1 cellular context compared by ENCODE assay signal in the genomic region with DNA sequence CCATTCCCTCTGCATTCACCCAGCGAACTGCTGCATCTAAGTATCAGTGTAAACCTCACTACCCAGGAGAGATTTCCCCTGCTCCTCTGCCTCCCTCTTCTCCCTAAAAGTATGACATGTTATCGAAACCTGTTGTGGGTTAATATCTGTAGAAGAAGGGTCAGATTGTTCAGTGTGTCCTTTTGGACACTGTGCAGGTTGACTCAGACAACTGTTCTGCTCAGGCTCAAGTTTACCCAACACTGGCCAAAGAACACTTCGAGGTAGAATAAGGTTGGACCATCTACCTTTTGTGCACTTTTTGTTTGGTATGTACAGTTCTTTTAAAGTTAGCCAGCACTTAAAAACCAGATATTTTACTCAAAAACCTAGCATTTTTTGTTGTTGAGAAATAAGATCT.
TF ChIP-seq lines count a peak whose summit lies in the region.

No MANE protein-coding gene starts in this region.

TF ChIP-seq in GM23338, 12 proteins besides CTCF, POLR2A, EP300 and RAD21 (continued from another document):
- TF ChIP-seq, protein P1, sequence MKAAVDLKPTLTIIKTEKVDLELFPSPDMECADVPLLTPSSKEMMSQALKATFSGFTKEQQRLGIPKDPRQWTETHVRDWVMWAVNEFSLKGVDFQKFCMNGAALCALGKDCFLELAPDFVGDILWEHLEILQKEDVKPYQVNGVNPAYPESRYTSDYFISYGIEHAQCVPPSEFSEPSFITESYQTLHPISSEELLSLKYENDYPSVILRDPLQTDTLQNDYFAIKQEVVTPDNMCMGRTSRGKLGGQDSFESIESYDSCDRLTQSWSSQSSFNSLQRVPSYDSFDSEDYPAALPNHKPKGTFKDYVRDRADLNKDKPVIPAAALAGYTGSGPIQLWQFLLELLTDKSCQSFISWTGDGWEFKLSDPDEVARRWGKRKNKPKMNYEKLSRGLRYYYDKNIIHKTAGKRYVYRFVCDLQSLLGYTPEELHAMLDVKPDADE (IDR thresholded peaks at IDR 0.05) = no peak
TF ChIP-seq in GM23338: peak in this region for 0.
